ENCODE assay signal across 31 cellular contexts in the genomic region with DNA sequence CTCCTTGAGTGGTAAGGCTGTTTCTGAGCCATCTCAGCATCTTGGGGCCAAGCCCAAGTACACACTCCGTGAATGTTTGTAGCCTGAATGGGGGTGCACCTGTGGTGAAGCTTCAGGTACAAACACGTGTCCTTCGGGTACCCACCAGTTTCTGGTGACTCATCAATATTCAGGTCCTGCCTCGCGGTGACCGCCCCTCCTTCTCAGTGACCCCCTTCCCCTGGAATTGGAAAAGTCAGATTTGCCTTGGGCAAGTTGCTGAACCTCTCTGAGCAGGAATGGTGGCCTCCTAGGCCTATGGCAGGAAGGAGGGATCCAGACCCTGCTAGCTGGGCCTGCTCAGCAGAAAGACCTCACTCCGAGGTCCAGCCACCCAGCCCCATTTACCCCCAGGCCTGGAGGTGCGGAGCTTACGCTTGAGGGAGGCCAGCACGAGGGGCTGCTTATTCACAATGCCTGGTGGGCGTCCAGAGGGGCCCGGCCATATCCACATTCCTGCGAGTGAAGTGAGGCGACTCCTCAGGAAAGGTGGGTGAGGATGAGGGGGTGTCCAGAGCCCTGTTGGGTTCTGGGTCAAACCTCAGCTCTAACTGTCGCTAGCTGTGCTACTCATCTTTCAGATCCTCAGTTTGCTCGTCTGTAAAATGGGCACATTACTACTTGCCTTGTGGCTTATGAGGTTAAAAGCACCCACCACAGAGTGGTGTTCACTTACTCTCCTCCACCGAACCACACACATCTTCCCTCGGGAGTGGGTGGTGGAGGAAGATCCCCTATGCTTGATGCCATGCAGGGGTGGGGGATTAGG. TPM values are rescaled to one million over a fixed set of nuclear protein-coding genes. Genes with fewer than 3 reads are reported as not detected.
"Had no signal": no experiment of that assay in that cellular context is flagged by ENCODE, and none has a peak within 500 bp of the region (broad histone marks: within the 10 kb centered on the region; RNA-seq: fewer than 3 reads in every experiment).

No MANE protein-coding gene starts in this region.

- H3K4me3 Mint-ChIP-seq: activated CD4-positive, alpha-beta T cell treated with anti-CD3 and anti-CD28 coated beads, Interleukin-2, amount 10 ng/mL, durations not matched to agents 24 days and 14 days; activated CD8-positive, alpha-beta T cell treated with anti-CD3 and anti-CD28 coated beads for 36 hours; activated naive CD8-positive, alpha-beta T cell; activated T-cell treated with anti-CD3 and anti-CD28 coated beads, Interleukin-2, amount 50 U/mL, for 24 hours; dendritic cell treated with granulocyte-macrophage colony-stimulating factor and Interleukin-4, amounts not matched to agents 40 ng/mL and 50 ng/mL, for 4 days; memory B cell; T-helper 1 cell treated with Interleukin-12 subunit alpha and Interleukin-12 subunit beta and Interleukin-4 antibody, amounts not matched to agents 30 μg/mL and 1 μg/mL, for 36 hours had no signal

- H3K36me3 Mint-ChIP-seq: activated naive CD8-positive, alpha-beta T cell; memory B cell had no signal

- ATAC-seq: activated CD4-positive, CD25-positive, alpha-beta regulatory T cell treated with anti-CD3 and anti-CD28 coated beads, Interleukin-2, amount 50 U/mL, for 24 hours; activated CD8-positive, alpha-beta T cell treated with anti-CD3 and anti-CD28 coated beads for 36 hours; left cardiac atrium; stimulated activated naive CD8-positive, alpha-beta T cell treated with anti-CD3 and anti-CD28 coated beads, Interleukin-15, Interleukin-2, amounts not matched to agents 100 U/mL and 50 U/mL, for 24 hours had no signal

- H3K4me1 Mint-ChIP-seq: activated CD4-positive, alpha-beta T cell treated with anti-CD3 and anti-CD28 coated beads, Interleukin-2, amount 10 ng/mL, durations not matched to agents 24 days and 14 days; memory B cell had no signal

- H3K27ac Mint-ChIP-seq: activated CD4-positive, alpha-beta T cell treated with anti-CD3 and anti-CD28 coated beads, Interleukin-2, amount 10 ng/mL, durations not matched to agents 24 days and 14 days; activated CD8-positive, alpha-beta T cell treated with anti-CD3 and anti-CD28 coated beads for 36 hours; activated naive CD8-positive, alpha-beta T cell; activated T-cell treated with anti-CD3 and anti-CD28 coated beads, Interleukin-2, amount 50 U/mL, for 24 hours; activated T-helper 2 cell treated with anti-CD3 and anti-CD28 coated beads, Interferon-gamma antibody, Interleukin-2, Interleukin-4, amounts not matched to agents 10 μg/mL and 5 μg/mL and 100 μg/mL, durations not matched to agents 14 hours and 24 hours and 36 hours; dendritic cell treated with granulocyte-macrophage colony-stimulating factor and Interleukin-4, amounts not matched to agents 40 ng/mL and 50 ng/mL, for 4 days; memory B cell; progenitor cell of endocrine pancreas; T-helper 1 cell treated with Interleukin-12 subunit alpha and Interleukin-12 subunit beta and Interleukin-4 antibody, amounts not matched to agents 30 μg/mL and 1 μg/mL, for 36 hours had no signal

- H3K9me3 Mint-ChIP-seq: activated CD4-positive, alpha-beta T cell treated with anti-CD3 and anti-CD28 coated beads, Interleukin-2, amount 10 ng/mL, durations not matched to agents 24 days and 14 days; activated CD8-positive, alpha-beta T cell treated with anti-CD3 and anti-CD28 coated beads for 36 hours; activated T-helper 2 cell treated with anti-CD3 and anti-CD28 coated beads, Interferon-gamma antibody, Interleukin-2, Interleukin-4, amounts not matched to agents 10 μg/mL and 5 μg/mL and 100 μg/mL, durations not matched to agents 14 hours and 24 hours and 36 hours; dendritic cell treated with granulocyte-macrophage colony-stimulating factor and Interleukin-4, amounts not matched to agents 40 ng/mL and 50 ng/mL, for 4 days; T-helper 1 cell treated with Interleukin-12 subunit alpha and Interleukin-12 subunit beta and Interleukin-4 antibody, amounts not matched to agents 30 μg/mL and 1 μg/mL, for 36 hours had no signal

- DNase-seq: activated CD4-positive, alpha-beta T cell treated with anti-CD3 and anti-CD28 coated beads, Interleukin-2, amount 10 ng/mL, durations not matched to agents 24 days and 14 days; activated CD8-positive, alpha-beta T cell treated with anti-CD3 and anti-CD28 coated beads for 36 hours; activated naive CD4-positive, alpha-beta T cell; activated T-cell treated with anti-CD3 and anti-CD28 coated beads, Interleukin-2, amount 50 U/mL, for 24 hours; amygdala; effector CD4-positive, alpha-beta T cell; erythroblast; foreskin fibroblast; heart right ventricle; islet precursor cell; left cardiac atrium; stimulated activated CD4-positive, alpha-beta T cell treated with anti-CD3 and anti-CD28 coated beads, Interleukin-12 subunit alpha, Interleukin-12 subunit beta, amount 100 ng/mL, for 4 hours; stimulated activated CD4-positive, alpha-beta T cell treated with anti-CD3 and anti-CD28 coated beads, Interleukin-4, amount 100 ng/mL, for 4 hours; stimulated activated naive CD8-positive, alpha-beta T cell treated with anti-CD3 and anti-CD28 coated beads, Interleukin-15, Interleukin-2, amounts not matched to agents 100 U/mL and 50 U/mL, for 24 hours; T1000; thyroid gland had no signal

RNA-seq across cellular contexts. Expression of gene ADGRD2, which starts 7.0 kb away (rescaled TPM):
- total RNA-seq: activated CD4-positive, alpha-beta T cell treated with anti-CD3 and anti-CD28 coated beads, Interleukin-2, amount 10 ng/mL, durations not matched to agents 24 days and 14 days; activated CD8-positive, alpha-beta T cell treated with anti-CD3 and anti-CD28 coated beads for 36 hours; activated T-helper 2 cell treated with anti-CD3 and anti-CD28 coated beads, Interferon-gamma antibody, Interleukin-2, Interleukin-4, amounts not matched to agents 10 μg/mL and 5 μg/mL and 100 μg/mL, durations not matched to agents 14 hours and 24 hours and 36 hours; cardiac muscle cell; fibroblast of lung; left cardiac atrium; myocyte; omental fat pad; progenitor cell of endocrine pancreas; right atrium auricular region; subcutaneous adipose tissue; thyroid gland; urinary bladder had no signal

RNA-seq across cellular contexts. Expression of gene NR5A1, which starts 49.9 kb away (rescaled TPM):
- total RNA-seq: activated CD4-positive, alpha-beta T cell treated with anti-CD3 and anti-CD28 coated beads, Interleukin-2, amount 10 ng/mL, durations not matched to agents 24 days and 14 days; activated CD8-positive, alpha-beta T cell treated with anti-CD3 and anti-CD28 coated beads for 36 hours; activated T-helper 2 cell treated with anti-CD3 and anti-CD28 coated beads, Interferon-gamma antibody, Interleukin-2, Interleukin-4, amounts not matched to agents 10 μg/mL and 5 μg/mL and 100 μg/mL, durations not matched to agents 14 hours and 24 hours and 36 hours; fibroblast of lung; heart right ventricle; left cardiac atrium; mononuclear cell; myocyte; omental fat pad; right atrium auricular region; subcutaneous adipose tissue; urinary bladder had no signal
